In the genomic region with DNA sequence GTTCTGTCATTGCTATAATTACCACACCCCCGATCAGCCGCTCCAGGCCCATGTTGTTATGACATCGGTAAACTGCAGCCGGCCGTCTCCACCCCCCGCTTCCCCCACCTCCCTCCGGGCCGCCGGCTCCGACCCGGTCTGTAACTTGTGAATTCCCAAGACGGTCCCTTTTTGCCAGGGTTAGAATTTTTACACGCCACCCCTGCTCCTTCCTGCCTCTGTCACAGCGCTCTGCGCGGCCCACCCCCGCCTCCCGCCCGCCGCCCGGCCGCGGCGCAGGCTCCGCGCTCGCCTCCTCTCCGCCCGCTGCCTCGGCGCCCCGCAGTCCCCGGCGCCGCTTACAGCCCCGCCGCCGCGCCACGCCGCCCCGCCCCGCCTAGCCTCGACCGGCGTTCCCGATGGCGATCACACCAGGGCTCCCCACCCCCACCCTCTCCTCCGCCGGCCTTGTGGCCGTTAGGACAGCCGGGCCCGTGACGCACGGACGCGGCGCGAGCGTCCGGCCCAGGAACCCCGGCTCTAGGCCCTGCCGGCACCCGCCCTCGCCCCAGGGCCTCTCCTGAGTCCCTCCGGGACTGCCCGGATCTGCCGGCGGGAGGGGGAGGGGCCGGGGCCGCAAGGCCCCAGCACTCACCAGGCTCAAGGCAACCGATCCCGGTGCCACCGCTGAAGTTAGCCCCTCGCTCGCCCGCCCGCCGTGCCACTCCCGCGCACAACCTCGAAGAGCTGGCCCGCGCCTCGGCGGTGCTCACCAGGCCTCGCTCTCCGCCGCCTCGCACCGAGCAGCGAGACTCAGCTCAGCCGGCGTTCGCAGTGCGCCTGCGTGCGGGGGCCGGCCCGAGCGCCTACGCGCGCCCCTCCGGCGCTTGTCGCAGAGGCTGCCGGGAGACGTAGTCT, we compare ENCODE assay signal across 8 cellular contexts. TPM values are rescaled to one million over a fixed set of nuclear protein-coding genes. Genes with fewer than 3 reads are reported as not detected.
DNase-seq lines count a peak whose midpoint lies in the region; ATAC-seq and TF ChIP-seq lines count a peak whose summit lies in the region.

Gene KPNA1, minus strand, starts transcription at position 817 of the 897 bp plus-strand sequence. CDS start 18,374 bp downstream, outside the sequence.

- TF ChIP-seq POLR2A in Peyer's patch (IDR thresholded peaks at IDR 0.05): peak; percentile 89 to 94

- H3K36me3 ChIP-seq in Peyer's patch (no peaks in the 10 kb centered on the region), muscle layer of duodenum (ENCODE audit: control insufficient read depth in 1 of 2, insufficient read depth in 2 of 2, low read length in 2 of 2) (peaks cover 0 to 5% of the 10 kb centered on the region in 2 donors)

- peak in 1 of 6 experiments; percentile 7 for TF ChIP-seq CTCF in Peyer's patch (IDR thresholded peaks at IDR 0.05)

- no peaks in the 10 kb centered on the region for H3K27me3 ChIP-seq in Peyer's patch
- no peaks in the 10 kb centered on the region for H3K27me3 ChIP-seq in muscle layer of duodenum (ENCODE audit: low read depth, low read length)

- peak; percentile 61 for DNase-seq in DMS53 treated with DMSO at 0.1 percent for 48 hours (lab: John Stamatoyannopoulos, UW; ENCODE audit: unreplicated experiment)
- DNase-seq in Jurkat, Clone E6-1 (ENCODE audit: low read depth, low spot score): peak; percentile 76
- peak; percentile 81 to 93 (median 90) for DNase-seq in Peyer's patch
- peak; percentile 89 to 92 for DNase-seq in activated T-cell treated with anti-CD3 and anti-CD28 coated beads, Interleukin-2, amount 50 U/mL, for 48 hours
- DNase-seq in stimulated activated CD8-positive, alpha-beta memory T cell treated with anti-CD3 and anti-CD28 coated beads, Interleukin-7, amount 100 ng/mL, for 24 hours (ENCODE audit: low read depth): peak; percentile 63

- ATAC-seq in GM21717 (IDR thresholded peaks at IDR 0.05; ENCODE audit: unreplicated experiment) (peak; percentile 74), esophagus mucosa (peak; percentile 94)

- peak within 1 kb of the TSS; percentile 54 for H3K4me3 ChIP-seq in Jurkat, Clone E6-1 (ENCODE audit: low read length)
- H3K4me3 ChIP-seq in Peyer's patch (peak within 1 kb of the TSS; percentile 59 to 97 (median 82)), muscle layer of duodenum (ENCODE audit: low read depth in 1 of 2, low read length in 2 of 2) (peak within 1 kb of the TSS; percentile 74 to 83)

- peak within 1 kb of the TSS; percentile 90 to 99 (median 96) for H3K27ac ChIP-seq in Peyer's patch
- peak within 1 kb of the TSS; percentile 76 for H3K27ac ChIP-seq in muscle layer of duodenum (ENCODE audit: low read length)

- peaks cover 0 to 21% (median 3%) of the 10 kb centered on the region in 4 donors for H3K4me1 ChIP-seq in Peyer's patch
- peaks cover 0 to 25% of the 10 kb centered on the region in 2 donors for H3K4me1 ChIP-seq in muscle layer of duodenum (ENCODE audit: control insufficient read depth in 1 of 2, insufficient read depth in 2 of 2, low read length in 2 of 2)

- no peaks in the 10 kb centered on the region for H3K9me3 ChIP-seq in Peyer's patch
- H3K9me3 ChIP-seq in muscle layer of duodenum (ENCODE audit: control insufficient read depth in 1 of 2, low read length in 2 of 2): no peaks in the 10 kb centered on the region

RNA-seq across cellular contexts. Expression of gene KPNA1, which starts in this region (rescaled TPM):
- 44.7 TPM for polyA plus RNA-seq in Jurkat, Clone E6-1 (2012; ENCODE audit: insufficient read depth, insufficient read length)
- total RNA-seq in Peyer's patch (10 to 100 TPM; 27.1 to 62.7 (median 43.9) TPM), esophagus mucosa (54.2 TPM)

Comparison
In these comparisons a context has a peak if more than half of its experiments do, and no peak if none do; other contexts are left out.
1. Peak in every context shown above with its lines: DNase-seq, ATAC-seq, H3K4me3 ChIP-seq and H3K27ac ChIP-seq.